Comparison of ENCODE assay signal across 16 cellular contexts in genomic region chr2:226721541-226721940, GRCh38.
DNase-seq lines count a peak whose midpoint lies in the region; ATAC-seq and TF ChIP-seq lines count a peak whose summit lies in the region.
"Had no signal": no experiment of that assay in that cellular context is flagged by ENCODE, and none has a peak within 500 bp of the region (broad histone marks: within the 10 kb centered on the region; RNA-seq: fewer than 3 reads in every experiment).

No MANE protein-coding gene starts in this region.

- H3K27ac ChIP-seq in cardiac muscle cell, result no peak overlapping the region
- H3K27ac ChIP-seq in psoas muscle, result no peak overlapping the region
- H3K27ac ChIP-seq: neutrophil, Peyer's patch, WERI-Rb-1 had no signal

- H3K27me3 ChIP-seq in adipocyte (replicated peaks; ENCODE audit: control insufficient read depth, insufficient read depth, low read length) (no peaks in the 10 kb centered on the region), cardiac muscle cell (no peaks in the 10 kb centered on the region), psoas muscle (ENCODE audit: insufficient read depth in 3 of 3, low read length in 2 of 3) (no peaks in the 10 kb centered on the region)
- H3K27me3 ChIP-seq: Peyer's patch had no signal

- intact Hi-C loops in psoas muscle (cut with DNase I), result no loop called here

- peaks cover 26% of the 10 kb centered on the region for H3K4me1 ChIP-seq in adipocyte (ENCODE audit: control insufficient read depth, insufficient read depth, low read length)
- peaks cover 4% of the 10 kb centered on the region for H3K4me1 ChIP-seq in cardiac muscle cell (ENCODE audit: low read depth)
- peaks cover 3% of the 10 kb centered on the region for H3K4me1 ChIP-seq in psoas muscle
- H3K4me1 ChIP-seq: Peyer's patch had no signal

- H3K9me3 ChIP-seq in adipocyte (ENCODE audit: control insufficient read depth, low read length) (no peaks in the 10 kb centered on the region), cardiac muscle cell (ENCODE audit: low read depth) (no peaks in the 10 kb centered on the region), psoas muscle (no peaks in the 10 kb centered on the region)
- H3K9me3 ChIP-seq: neutrophil, Peyer's patch had no signal

- H3K36me3 ChIP-seq in adipocyte (ENCODE audit: control insufficient read depth, insufficient read depth, low read length, severe bottlenecking), result no peaks in the 10 kb centered on the region
- no peaks in the 10 kb centered on the region for H3K36me3 ChIP-seq in cardiac muscle cell
- no peaks in the 10 kb centered on the region for H3K36me3 ChIP-seq in psoas muscle (ENCODE audit: insufficient read depth in 1 of 2, low read depth in 1 of 2)
- H3K36me3 ChIP-seq: neutrophil, Peyer's patch, WERI-Rb-1 had no signal

- TF ChIP-seq CTCF in cardiac muscle cell (IDR thresholded peaks at IDR 0.05; ENCODE audit: low read depth, low read length) (no peak), psoas muscle (IDR thresholded peaks at IDR 0.05) (no peak)

- ATAC-seq in psoas muscle, result peak in 2 of 4 donors; percentile 42 to 55
- no peak for ATAC-seq in HG02981 (IDR thresholded peaks at IDR 0.05; ENCODE audit: unreplicated experiment)
- ATAC-seq: activated CD8-positive, alpha-beta T cell treated with anti-CD3 and anti-CD28 coated beads, Interleukin-2, amount 10 ng/mL, durations not matched to agents 7 days and 5 days had no signal

- no peak overlapping the region for H3K9ac ChIP-seq in adipocyte (ENCODE audit: low read length)

- DNase-seq in GM03348 (ENCODE audit: low spot score) (peak; percentile 35), adipocyte (ENCODE audit: low read depth) (peak; percentile 55), cardiac muscle cell (ENCODE audit: low read depth in 1 of 2, low spot score in 1 of 2) (peak; percentile 39 to 59), psoas muscle (peak; percentile 50 to 72), D341Med (ENCODE audit: low spot score) (no peak), occipital lobe (lab: John Stamatoyannopoulos, UW) (no peak)
- no peak for DNase-seq in activated naive CD4-positive, alpha-beta T cell treated with anti-CD3 and anti-CD28 coated beads, Interleukin-2, amount 50 U/mL, for 16 hours
- DNase-seq: activated CD8-positive, alpha-beta T cell treated with anti-CD3 and anti-CD28 coated beads, Interleukin-2, amount 10 ng/mL, durations not matched to agents 7 days and 5 days; amygdala; NCI-H2081 treated with DMSO at 0.1 percent for 48 hours; Peyer's patch; stimulated activated CD4-positive, alpha-beta T cell treated with anti-CD3 and anti-CD28 coated beads, Interleukin-4, amount 100 ng/mL, for 24 hours; stimulated activated CD8-positive, alpha-beta memory T cell treated with anti-CD3 and anti-CD28 coated beads, Interleukin-4, amount 100 ng/mL, for 48 hours; WERI-Rb-1 had no signal

- no peak overlapping the region for H3K4me3 ChIP-seq in adipocyte (ENCODE audit: low read length)
- no peak overlapping the region for H3K4me3 ChIP-seq in cardiac muscle cell
- no peak overlapping the region for H3K4me3 ChIP-seq in psoas muscle
- H3K4me3 ChIP-seq: Peyer's patch had no signal

- WGBS in psoas muscle, 3 donors, result 19 to 41% (median 34%) methylated on average over 5 of the region's 5 CpGs

Comparison
In these comparisons a context has a peak if more than half of its experiments do, and no peak if none do; other contexts are left out.
1. DNase-seq: peak in GM03348 (single experiment), adipocyte (single experiment), cardiac muscle cell (2 of 2) and psoas muscle (2 of 2); none in D341Med (single experiment), activated naive CD4-positive, alpha-beta T cell treated with anti-CD3 and anti-CD28 coated beads, Interleukin-2, amount 50 U/mL, for 16 hours (single experiment) and occipital lobe (single experiment).